ENCODE assay signal across 27 cellular contexts in genomic region chr5:95401601-95402000, GRCh38. TPM values are rescaled to one million over a fixed set of nuclear protein-coding genes. Genes with fewer than 3 reads are reported as not detected.
DNase-seq lines count a peak whose midpoint lies in the region; ATAC-seq and TF ChIP-seq lines count a peak whose summit lies in the region.
"Had no signal": no experiment of that assay in that cellular context is flagged by ENCODE, and none has a peak within 500 bp of the region (broad histone marks: within the 10 kb centered on the region; RNA-seq: fewer than 3 reads in every experiment).

No MANE protein-coding gene starts in this region.

- TF ChIP-seq CTCF in osteocyte (IDR thresholded peaks at IDR 0.05) = no peak

- H2AFZ ChIP-seq in neuron (ENCODE audit: low read depth, low read length) = peak overlapping the region; percentile 32
- H2AFZ ChIP-seq: PC-9 had no signal

- peaks cover 4% of the 10 kb centered on the region for H3K4me1 Mint-ChIP-seq in osteocyte (ENCODE audit: unreplicated experiment)
- H3K4me1 Mint-ChIP-seq: B cell; CD8-positive, alpha-beta memory T cell had no signal

- H3K27ac Mint-ChIP-seq in osteocyte (ENCODE audit: unreplicated experiment) = no peak overlapping the region
- H3K27ac Mint-ChIP-seq: B cell; CD8-positive, alpha-beta memory T cell had no signal

- H3K4me1 ChIP-seq in SJCRH30 = peaks cover 8% of the 10 kb centered on the region
- H3K4me1 ChIP-seq in neuron (ENCODE audit: insufficient read depth, low read length) = peaks cover 7% of the 10 kb centered on the region
- H3K4me1 ChIP-seq: A549, SJSA1 had no signal

- peak overlapping the region; percentile 38 for H3K27ac ChIP-seq in SJCRH30
- H3K27ac ChIP-seq: A549, C4-2B, PC-9, SJSA1 had no signal

- H3K36me3 Mint-ChIP-seq in osteocyte (ENCODE audit: unreplicated experiment) = no peaks in the 10 kb centered on the region
- H3K36me3 Mint-ChIP-seq: CD8-positive, alpha-beta memory T cell had no signal

- no peak overlapping the region for H3K4me3 Mint-ChIP-seq in osteocyte (ENCODE audit: unreplicated experiment)
- H3K4me3 Mint-ChIP-seq: B cell; CD8-positive, alpha-beta memory T cell had no signal

- DNase-seq in SJCRH30 = peak in 1 of 2 experiments; percentile 26
- DNase-seq in inferior parietal cortex (ENCODE audit: extremely low spot score) = peak; percentile 60
- no peak for DNase-seq in NCI-H2227 treated with DMSO at 0.1 percent for 48 hours (lab: John Stamatoyannopoulos, UW)
- no peak for DNase-seq in osteocyte (ENCODE audit: extremely low spot score, unreplicated experiment)
- no peak for DNase-seq in COLO829 (ENCODE audit: low spot score)
- DNase-seq: Calu3; CD8-positive, alpha-beta memory T cell; DMS79 treated with DMSO at 0.1 percent for 48 hours; H7; Kasumi-1; NCI-H1092 treated with DMSO at 0.1 percent for 48 hours; NCI-H1436; NCI-H187; NCI-H2107; NCI-H446; NCI-H524 treated with DMSO at 0.1 percent for 48 hours; NCI-H774; PC-9 had no signal

- H3K27me3 ChIP-seq in SJCRH30 = no peaks in the 10 kb centered on the region
- peaks cover 2% of the 10 kb centered on the region for H3K27me3 ChIP-seq in neuron (ENCODE audit: insufficient read depth, low read length)
- H3K27me3 ChIP-seq: SJSA1 had no signal

- H3K36me3 ChIP-seq in SJCRH30 = no peaks in the 10 kb centered on the region
- no peaks in the 10 kb centered on the region for H3K36me3 ChIP-seq in neuron (ENCODE audit: insufficient read depth, low read length)
- H3K36me3 ChIP-seq: SJSA1 had no signal

- ATAC-seq in GM19455 (IDR thresholded peaks at IDR 0.05; ENCODE audit: unreplicated experiment) = no peak
- ATAC-seq: A549, K562, Right ventricle myocardium inferior had no signal

- H3K27me3 Mint-ChIP-seq in osteocyte (ENCODE audit: unreplicated experiment) = peaks cover 28% of the 10 kb centered on the region

- no peaks in the 10 kb centered on the region for H3K9me3 ChIP-seq in SJCRH30 (replicated peaks)
- H3K9me3 ChIP-seq in neuron (ENCODE audit: low read length) = no peaks in the 10 kb centered on the region
- H3K9me3 ChIP-seq: A549, SJSA1 had no signal

- no peaks in the 10 kb centered on the region for H3K9me3 Mint-ChIP-seq in osteocyte (ENCODE audit: unreplicated experiment)
- H3K9me3 Mint-ChIP-seq: CD8-positive, alpha-beta memory T cell had no signal

- H3K4me3 ChIP-seq in SJCRH30 = no peak overlapping the region
- H3K4me3 ChIP-seq in neuron (ENCODE audit: low read length) = no peak overlapping the region
- H3K4me3 ChIP-seq: A549, K562, PC-9, SJSA1 had no signal

RNA-seq across cellular contexts. Expression of gene FAM81B, which starts 10.4 kb away (rescaled TPM):
- not detected in 2 replicates for total RNA-seq in SJCRH30 (2014; rRNA removed; shearing (Covaris generic))
- total RNA-seq in osteocyte = not detected in 2 replicates
- total RNA-seq: B cell; Calu3; CD8-positive, alpha-beta memory T cell; H7; RPMI7951; SJSA1 had no signal
